Comparison of ENCODE assay signal across 1 cellular context in genomic region chr14:106269029-106269428, GRCh38.
A peak's percentile ranks its signal among the peaks of the same experiment; 100 is the strongest.
TF ChIP-seq lines count a peak whose summit lies in the region.

No MANE protein-coding gene starts in this region.

TF ChIP-seq in GM12878, 131 proteins besides CTCF, POLR2A, EP300 and RAD21 (continued from another document):
- TF ChIP-seq ZNF687 (IDR thresholded peaks at IDR 0.05) (peak; percentile 65; the same call in 1 of the 2 replicates), POU2F2 (IDR thresholded peaks at IDR 0.05; ENCODE audit: borderline replicate concordance, low read depth, low read length) (peak; percentile 95; the same call in 2 of the 3 replicates), MXI1 (IDR thresholded peaks at IDR 0.05; ENCODE audit: low read depth, low read length) (no peak), JUND (IDR thresholded peaks at IDR 0.05; ENCODE audit: low read depth, low read length) (no peak), ZNF207 (IDR thresholded peaks at IDR 0.05; ENCODE audit: borderline replicate concordance) (no peak), DPF2 (IDR thresholded peaks at IDR 0.05) (no peak), GATAD2B (conservative IDR thresholded peaks at IDR 0.05; ENCODE audit: low read depth) (no peak), SP1 (IDR thresholded peaks at IDR 0.05; ENCODE audit: low read depth, low read length) (no peak), MAX (IDR thresholded peaks at IDR 0.05; ENCODE audit: low read depth, low read length) (no peak), ZSCAN29 (IDR thresholded peaks at IDR 0.05) (no peak), CHD1 (IDR thresholded peaks at IDR 0.05; ENCODE audit: low read depth, low read length) (no peak), ETV6 (conservative IDR thresholded peaks at IDR 0.05 in 1 of 2, IDR thresholded peaks at IDR 0.05 in 1 of 2; ENCODE audit: borderline replicate concordance in 1 of 2, low read depth in 1 of 2) (no peak), E4F1 (IDR thresholded peaks at IDR 0.05; ENCODE audit: borderline replicate concordance, partially characterized antibody) (no peak), IRF4 (IDR thresholded peaks at IDR 0.05; ENCODE audit: low read depth, low read length) (no peak), POLR2AphosphoS2 (IDR thresholded peaks at IDR 0.05; ENCODE audit: low read depth, low read length) (peak; percentile 63; the same call in 1 of the 2 replicates), USF1 (IDR thresholded peaks at IDR 0.05; ENCODE audit: borderline replicate concordance, extremely low read length, insufficient read depth, low read depth, low read length) (no peak)
TF ChIP-seq in GM12878: peak in this region for 6.
